Comparison of ENCODE assay signal across 8 cellular contexts in the genomic region with DNA sequence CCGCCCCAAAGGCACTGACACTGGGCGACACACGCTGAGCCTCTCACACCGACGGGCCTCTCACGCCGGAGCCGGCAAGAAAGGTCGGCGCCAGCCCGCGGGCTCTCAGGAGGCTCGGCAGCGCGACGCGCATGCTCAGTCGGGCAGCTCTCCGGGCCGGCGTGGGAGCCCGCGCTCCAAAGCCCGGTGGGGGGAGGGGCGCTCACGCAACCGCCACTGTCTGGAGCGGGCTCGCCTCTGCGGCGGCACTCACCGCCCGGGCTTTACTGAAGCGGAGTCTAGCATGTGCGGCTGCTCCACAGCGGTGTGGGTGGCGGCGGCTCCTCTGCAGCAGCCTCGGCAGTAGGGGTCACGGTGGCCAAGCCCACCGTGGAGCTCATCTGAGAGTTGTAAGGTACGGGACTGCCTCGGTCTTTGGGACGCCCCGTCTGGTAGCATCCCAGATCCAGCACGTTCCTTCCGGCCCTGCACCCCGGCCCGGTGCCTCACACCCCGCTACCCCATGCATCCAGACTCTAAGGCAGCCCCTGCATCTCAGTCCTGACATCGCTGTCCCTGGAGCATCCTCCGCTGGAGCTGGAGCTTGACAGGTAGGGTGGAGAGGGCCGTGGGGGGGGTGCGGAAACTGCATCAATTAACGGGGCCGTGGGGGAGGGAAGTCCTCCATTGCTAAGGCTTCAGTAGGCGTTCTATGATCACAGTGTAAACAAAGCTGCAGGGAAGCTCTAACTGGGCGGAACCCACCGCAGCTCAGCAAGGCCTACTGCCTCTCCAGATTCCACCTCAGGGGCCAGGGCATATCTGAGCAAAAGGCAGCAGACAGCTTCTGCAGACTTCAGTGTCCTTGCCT. TPM values are rescaled to one million over a fixed set of nuclear protein-coding genes. Genes with fewer than 3 reads are reported as not detected.
DNase-seq lines count a peak whose midpoint lies in the region; ATAC-seq and TF ChIP-seq lines count a peak whose summit lies in the region.
"Not testable (repeated sequence)": the region's sequence is repeated elsewhere in the genome, so short reads cannot be mapped to it uniquely, and the experiment has no call there.

No MANE protein-coding gene starts in this region.

- no CpG with 5 or more reads among the region's 59 CpGs for WGBS in mesendoderm (ENCODE audit: extremely low coverage, insufficient coverage, low lambda C conversion rate)

- CTCF ChIA-PET in BJ (lab: Yijun Ruan, JAX), result interaction anchor here (0.6 to 1.4 kb wide), 3 partner anchors 83 to 425 kb away, joined by 3 to 4 read pairs (median 3); no protein-coding TSS in a partner anchor

- POLR2A ChIA-PET in BJ (lab: Charles Lee), result not testable (repeated sequence)

- H3K18ac ChIP-seq in mesendoderm (ENCODE audit: low read length), result not testable (repeated sequence)

- H2BK15ac ChIP-seq in mesendoderm (replicated peaks; ENCODE audit: low read depth), result not testable (repeated sequence)

- H3K79me1 ChIP-seq in mesendoderm (ENCODE audit: low read length), result not testable (repeated sequence)

- H3K27me3 ChIP-seq in BJ (ENCODE audit: control insufficient read depth, insufficient read depth, low read length); effector memory CD4-positive, alpha-beta T cell (replicated peaks; ENCODE audit: control insufficient read depth, insufficient read depth, low read length, poor library complexity, severe bottlenecking); mesendoderm (ENCODE audit: insufficient read depth, low read length, poor library complexity): not testable (repeated sequence)

- H3K9me3 ChIP-seq in effector memory CD4-positive, alpha-beta T cell (ENCODE audit: control insufficient read depth, low read length), result not testable (repeated sequence)

- peak overlapping the region; percentile 57 for H3K9ac ChIP-seq in mesendoderm (ENCODE audit: low read length)

- not testable (repeated sequence) for H3K4me2 ChIP-seq in mesendoderm (ENCODE audit: low read length)

- H2BK120ac ChIP-seq in mesendoderm (ENCODE audit: low read depth, low read length), result not testable (repeated sequence)

- not testable (repeated sequence) for H3K23ac ChIP-seq in mesendoderm (ENCODE audit: low read length)

- H3K56ac ChIP-seq in mesendoderm (ENCODE audit: low read length), result peak overlapping the region; percentile 79

- H3K79me2 ChIP-seq in mesendoderm (ENCODE audit: control insufficient read depth, insufficient read depth, low read length), result not testable (repeated sequence)

- H2BK5ac ChIP-seq in mesendoderm (ENCODE audit: low read length), result not testable (repeated sequence)

- H3K4ac ChIP-seq in mesendoderm (ENCODE audit: low read depth, low read length), result peak overlapping the region; percentile 55

- peak overlapping the region; percentile 37 for H3K4me3 ChIP-seq in BJ (ENCODE audit: low read depth, low read length)
- peak overlapping the region; percentile 44 for H3K4me3 ChIP-seq in effector memory CD4-positive, alpha-beta T cell (ENCODE audit: insufficient read depth, low read depth, low read length, poor library complexity, severe bottlenecking)
- H3K4me3 ChIP-seq in mesendoderm (ENCODE audit: low read length), result not testable (repeated sequence)

- TF ChIP-seq CTCF in BJ (IDR thresholded peaks at IDR 0.05; ENCODE audit: insufficient read depth, low read depth, low read length), result not testable (repeated sequence)

- not testable (repeated sequence) for H3K36me3 ChIP-seq in BJ (ENCODE audit: control insufficient read depth, insufficient read depth, low read length); effector memory CD4-positive, alpha-beta T cell (ENCODE audit: control insufficient read depth, insufficient read depth, low read length); mesendoderm (ENCODE audit: control insufficient read depth, insufficient read depth, low read length)

- H4K8ac ChIP-seq in mesendoderm (ENCODE audit: low read depth, low read length), result not testable (repeated sequence)

- H4K5ac ChIP-seq in mesendoderm (ENCODE audit: low read length), result not testable (repeated sequence)

- ATAC-seq in GM19438 (IDR thresholded peaks at IDR 0.05; ENCODE audit: low read depth, unreplicated experiment) (peak; percentile 80), HG03432 (IDR thresholded peaks at IDR 0.05; ENCODE audit: unreplicated experiment) (peak; percentile 95)

- peak overlapping the region; percentile 55 for H3K27ac ChIP-seq in effector memory CD4-positive, alpha-beta T cell (ENCODE audit: insufficient read depth, low read length, poor library complexity, severe bottlenecking)
- not testable (repeated sequence) for H3K27ac ChIP-seq in mesendoderm (ENCODE audit: low read depth, low read length)

- not testable (repeated sequence) for H3K4me1 ChIP-seq in effector memory CD4-positive, alpha-beta T cell (ENCODE audit: control insufficient read depth, insufficient read depth, low read length, poor library complexity, severe bottlenecking); mesendoderm (ENCODE audit: control insufficient read depth, low read depth, low read length)

- H2AK5ac ChIP-seq in mesendoderm (ENCODE audit: low read length), result not testable (repeated sequence)

- DNase-seq in BJ (ENCODE audit: low read depth), result not testable (repeated sequence)
- peak; percentile 55 for DNase-seq in NK-92 treated with Interleukin-12 subunit alpha and Interleukin-12 subunit beta, amount 100 ng/mL, for 24 hours (lab: John Stamatoyannopoulos, UW)
- peak; percentile 88 for DNase-seq in activated CD8-positive, alpha-beta memory T cell treated with anti-CD3 and anti-CD28 coated beads, Interleukin-2, amount 50 U/mL, for 48 hours
- DNase-seq in effector memory CD4-positive, alpha-beta T cell, result peak; percentile 32 to 73 (median 59)
- DNase-seq in mesendoderm, result peak; percentile 17
- DNase-seq in stimulated activated CD4-positive, alpha-beta T cell treated with anti-CD3 and anti-CD28 coated beads, Interleukin-4, amount 100 ng/mL, for 48 hours (ENCODE audit: low read depth in 2 of 2), result peak; percentile 40 to 70

RNA-seq across cellular contexts. Expression of a gene that starts 18.4 kb away (rescaled TPM):
- polyA plus RNA-seq in BJ (2011; rRNA removed), result 12.5 and 15.0 TPM in 2 replicates
- polyA minus RNA-seq in BJ (2011; rRNA and poly(A)+ RNA removed), result 8.5 and 10.0 TPM in 2 replicates
- polyA plus RNA-seq in mesendoderm (2013, experiment 1 of 2), result 14.9 TPM
- 14.1 TPM for polyA plus RNA-seq in mesendoderm (2013, experiment 2 of 2)

RNA-seq across cellular contexts. Expression of a gene that starts 44.7 kb away (rescaled TPM):
- polyA plus RNA-seq in BJ (2011; rRNA removed), result 0.02 and 0.04 TPM in 2 replicates
- 0.05 TPM in 2 replicates for polyA minus RNA-seq in BJ (2011; rRNA and poly(A)+ RNA removed)
- polyA plus RNA-seq in mesendoderm (2013, experiment 1 of 2), result 2.2 TPM
- polyA plus RNA-seq in mesendoderm (2013, experiment 2 of 2), result 2.3 TPM

RNA-seq across cellular contexts. Expression of a gene that starts 53.5 kb away (rescaled TPM):
- polyA plus RNA-seq in BJ (2011; rRNA removed), result 24.3 and 24.7 TPM in 2 replicates
- 4.2 and 5.2 TPM in 2 replicates for polyA minus RNA-seq in BJ (2011; rRNA and poly(A)+ RNA removed)
- polyA plus RNA-seq in mesendoderm (2013, experiment 1 of 2), result 10.4 TPM
- polyA plus RNA-seq in mesendoderm (2013, experiment 2 of 2), result 10.7 TPM
